11 cellular contexts compared by ENCODE assay signal in genomic region chr16:81600275-81600674, GRCh38.
DNase-seq lines count a peak whose midpoint lies in the region; ATAC-seq, FAIRE-seq and TF ChIP-seq lines count a peak whose summit lies in the region.
"Had no signal": no experiment of that assay in that cellular context is flagged by ENCODE, and none has a peak within 500 bp of the region (broad histone marks: within the 10 kb centered on the region; RNA-seq: fewer than 3 reads in every experiment).

No MANE protein-coding gene starts in this region.

- H3K27ac ChIP-seq in astrocyte (ENCODE audit: low read depth, low read length): peak overlapping the region; percentile 41
- H3K27ac ChIP-seq in stomach smooth muscle (ENCODE audit: low read length): peak overlapping the region; percentile 49

- H3K9me3 ChIP-seq in astrocyte (ENCODE audit: insufficient read depth, low read depth, low read length) (no peaks in the 10 kb centered on the region), stomach smooth muscle (ENCODE audit: control insufficient read depth in 2 of 2, low read length in 2 of 2) (no peaks in the 10 kb centered on the region)
- H3K9me3 ChIP-seq: uterus had no signal

- peaks cover 47% of the 10 kb centered on the region for H3K4me1 Mint-ChIP-seq in astrocyte (ENCODE audit: low read depth, unreplicated experiment)
- H3K4me1 Mint-ChIP-seq in activated naive CD8-positive, alpha-beta T cell treated with anti-CD3 and anti-CD28 coated beads, Interleukin-2, amount 50 U/mL, for 24 hours: peaks cover 6% of the 10 kb centered on the region

- no peaks in the 10 kb centered on the region for H3K9me3 Mint-ChIP-seq in astrocyte (ENCODE audit: unreplicated experiment)
- H3K9me3 Mint-ChIP-seq in activated naive CD8-positive, alpha-beta T cell treated with anti-CD3 and anti-CD28 coated beads, Interleukin-2, amount 50 U/mL, for 24 hours: no peaks in the 10 kb centered on the region

- H3K79me2 ChIP-seq in astrocyte (ENCODE audit: insufficient read depth, low read length): peaks cover 60% of the 10 kb centered on the region

- DNase-seq in HK-2 (ENCODE audit: unreplicated experiment): peak; percentile 58
- DNase-seq in astrocyte (ENCODE audit: low read depth): peak; percentile 84
- peak; percentile 52 to 70 for DNase-seq in foreskin fibroblast
- DNase-seq in activated CD4-positive, CD25-positive, alpha-beta regulatory T cell (lab: John Stamatoyannopoulos, UW): no peak
- DNase-seq in stimulated activated naive CD4-positive, alpha-beta T cell (lab: John Stamatoyannopoulos, UW): no peak
- no peak for DNase-seq in activated naive CD8-positive, alpha-beta T cell treated with anti-CD3 and anti-CD28 coated beads, Interleukin-2, amount 50 U/mL, for 24 hours
- DNase-seq: cortex of kidney, GOT3, KG1, uterus had no signal

- H3K4me2 ChIP-seq in astrocyte (ENCODE audit: low read length): peak overlapping the region; percentile 53

- H3K4me3 ChIP-seq in astrocyte (ENCODE audit: insufficient read depth, low read depth, low read length) (no peak overlapping the region), foreskin fibroblast (ENCODE audit: low read depth in 1 of 2, low read length in 2 of 2) (no peak overlapping the region), stomach smooth muscle (ENCODE audit: low read length in 2 of 2) (no peak overlapping the region)
- H3K4me3 ChIP-seq: uterus had no signal

- H3K27me3 ChIP-seq in astrocyte (ENCODE audit: insufficient read depth, low read length) (no peaks in the 10 kb centered on the region), stomach smooth muscle (ENCODE audit: control insufficient read depth in 1 of 2, insufficient read depth in 2 of 2, low read length in 2 of 2) (no peaks in the 10 kb centered on the region)
- H3K27me3 ChIP-seq: uterus had no signal

- no peak overlapping the region for H2AFZ ChIP-seq in astrocyte (ENCODE audit: low read depth, low read length)

- H4K20me1 ChIP-seq in astrocyte (ENCODE audit: insufficient read depth, low read length): peaks cover 67% of the 10 kb centered on the region

- H3K36me3 ChIP-seq in astrocyte (ENCODE audit: insufficient read depth, low read length) (no peaks in the 10 kb centered on the region), stomach smooth muscle (ENCODE audit: control insufficient read depth in 2 of 2, insufficient read depth in 2 of 2, low read length in 2 of 2) (no peaks in the 10 kb centered on the region)
- H3K36me3 ChIP-seq: uterus had no signal

- H3K36me3 Mint-ChIP-seq in astrocyte (ENCODE audit: low read depth, unreplicated experiment): peaks cover 4% of the 10 kb centered on the region
- no peaks in the 10 kb centered on the region for H3K36me3 Mint-ChIP-seq in activated naive CD8-positive, alpha-beta T cell treated with anti-CD3 and anti-CD28 coated beads, Interleukin-2, amount 50 U/mL, for 24 hours (ENCODE audit: low read depth)

- peak overlapping the region; percentile 97 for H3K27ac Mint-ChIP-seq in astrocyte (ENCODE audit: unreplicated experiment)
- no peak overlapping the region for H3K27ac Mint-ChIP-seq in activated naive CD8-positive, alpha-beta T cell treated with anti-CD3 and anti-CD28 coated beads, Interleukin-2, amount 50 U/mL, for 24 hours

- H3K4me3 Mint-ChIP-seq in astrocyte (ENCODE audit: unreplicated experiment): peak overlapping the region; percentile 17
- H3K4me3 Mint-ChIP-seq in activated naive CD8-positive, alpha-beta T cell treated with anti-CD3 and anti-CD28 coated beads, Interleukin-2, amount 50 U/mL, for 24 hours: no peak overlapping the region

- H3K4me1 ChIP-seq in astrocyte (ENCODE audit: insufficient read depth, low read length) (peaks cover 33% of the 10 kb centered on the region), stomach smooth muscle (ENCODE audit: control insufficient read depth, insufficient read depth, low read length) (peaks cover 30% of the 10 kb centered on the region)
- H3K4me1 ChIP-seq: uterus had no signal

- H3K27me3 Mint-ChIP-seq in astrocyte (ENCODE audit: low read depth, unreplicated experiment): no peaks in the 10 kb centered on the region
- no peaks in the 10 kb centered on the region for H3K27me3 Mint-ChIP-seq in activated naive CD8-positive, alpha-beta T cell treated with anti-CD3 and anti-CD28 coated beads, Interleukin-2, amount 50 U/mL, for 24 hours

- no peak for TF ChIP-seq CTCF in astrocyte (IDR thresholded peaks at IDR 0.05; ENCODE audit: insufficient read depth, low read depth, low read length)
- no peak for TF ChIP-seq CTCF in foreskin fibroblast (IDR thresholded peaks at IDR 0.05; ENCODE audit: low read depth, low read length)

- H3K9ac ChIP-seq in astrocyte (ENCODE audit: low read length) (peak overlapping the region; percentile 38), stomach smooth muscle (ENCODE audit: low read length in 2 of 2) (no peak overlapping the region)

- ATAC-seq in activated naive CD8-positive, alpha-beta T cell treated with anti-CD3 and anti-CD28 coated beads, Interleukin-2, amount 50 U/mL, for 24 hours: no peak

- peak; percentile 5 for FAIRE-seq in astrocyte (lab: Jason Lieb, UNC)

Comparison
In these comparisons a context has a peak if more than half of its experiments do, and no peak if none do; other contexts are left out.
1. DNase-seq: peak in HK-2 (single experiment), astrocyte (single experiment) and foreskin fibroblast (2 of 2); none in activated CD4-positive, CD25-positive, alpha-beta regulatory T cell (0 of 4), stimulated activated naive CD4-positive, alpha-beta T cell (0 of 6) and activated naive CD8-positive, alpha-beta T cell treated with anti-CD3 and anti-CD28 coated beads, Interleukin-2, amount 50 U/mL, for 24 hours (single experiment).